Comparison of ENCODE assay signal across 27 cellular contexts in the genomic region with DNA sequence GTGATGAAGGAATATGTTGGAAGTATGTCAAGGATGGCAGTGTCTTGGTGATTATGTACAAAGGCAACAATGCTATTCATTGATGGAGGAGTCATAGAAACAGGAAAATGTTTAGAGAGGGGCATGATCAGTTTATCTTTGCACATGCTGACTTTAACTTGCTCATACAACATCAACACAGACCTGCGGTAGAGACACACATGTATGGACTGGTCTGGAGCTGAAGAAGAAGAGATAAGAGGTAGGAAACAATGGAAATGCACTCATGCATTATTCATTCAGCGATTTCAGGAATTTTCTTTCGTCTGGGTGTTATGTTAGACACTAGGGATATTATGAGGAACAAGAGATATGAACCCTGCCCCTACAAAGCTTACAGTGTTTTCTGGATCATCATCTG.
DNase-seq lines count a peak whose midpoint lies in the region; ATAC-seq, FAIRE-seq and TF ChIP-seq lines count a peak whose summit lies in the region.
"Had no signal": no experiment of that assay in that cellular context is flagged by ENCODE, and none has a peak within 500 bp of the region (broad histone marks: within the 10 kb centered on the region; RNA-seq: fewer than 3 reads in every experiment).

No MANE protein-coding gene starts in this region.

- H3K27ac ChIP-seq in epithelial cell of prostate = peak overlapping the region; percentile 1
- H3K27ac ChIP-seq in neural cell (ENCODE audit: low read length) = no peak overlapping the region
- H3K27ac ChIP-seq: BLaER1 had no signal

- no peaks in the 10 kb centered on the region for H4K20me1 ChIP-seq in neural cell (ENCODE audit: insufficient read depth)
- H4K20me1 ChIP-seq: BLaER1 had no signal

- no peak for ATAC-seq in mucosa of descending colon
- ATAC-seq: GM12878 had no signal

- peak; percentile 41 for TF ChIP-seq EP300 in neural cell (conservative IDR thresholded peaks at IDR 0.05; ENCODE audit: poor library complexity, severe bottlenecking)

- no peak for TF ChIP-seq RAD21 in neural cell (conservative IDR thresholded peaks at IDR 0.05)

- H3K79me2 ChIP-seq in neural cell (replicated peaks; ENCODE audit: insufficient read depth, low read length) = no peaks in the 10 kb centered on the region

- H3K4me1 ChIP-seq in mucosa of descending colon (ENCODE audit: low read depth) = no peaks in the 10 kb centered on the region
- H3K4me1 ChIP-seq: BE2C, BLaER1 had no signal

- no peaks in the 10 kb centered on the region for H3K9me2 ChIP-seq in neural cell (ENCODE audit: insufficient read depth, low read length)

- H3K36me3 ChIP-seq in bronchial epithelial cell (ENCODE audit: control insufficient read depth, insufficient read depth, low read length) = no peaks in the 10 kb centered on the region
- no peaks in the 10 kb centered on the region for H3K36me3 ChIP-seq in neural cell (ENCODE audit: insufficient read depth, low read length)
- no peaks in the 10 kb centered on the region for H3K36me3 ChIP-seq in mucosa of descending colon (ENCODE audit: low read depth)
- H3K36me3 ChIP-seq: BE2C, BLaER1 had no signal

- TF ChIP-seq CTCF in bronchial epithelial cell (IDR thresholded peaks at IDR 0.05; ENCODE audit: insufficient read depth, low read length, severe bottlenecking) (no peak), neural cell (IDR thresholded peaks at IDR 0.05; ENCODE audit: poor library complexity, severe bottlenecking) (no peak), mucosa of descending colon (IDR thresholded peaks at IDR 0.05) (no peak)

- no peak for FAIRE-seq in bronchial epithelial cell (lab: Jason Lieb, UNC)
- no peak for FAIRE-seq in HTR-8/SVneo (lab: Jason Lieb, UNC)
- FAIRE-seq: A204.1, GM12878, GM12892, GM18507 had no signal

- DNase-seq in HPDE6-E6E7 (ENCODE audit: extremely low spot score) = peak; percentile 29
- peak; percentile 75 for DNase-seq in bronchial epithelial cell (ENCODE audit: low read depth)
- peak; percentile 24 for DNase-seq in epithelial cell of prostate (ENCODE audit: low read depth, low spot score)
- no peak for DNase-seq in mucosa of descending colon
- no peak for DNase-seq in HTR-8/SVneo (ENCODE audit: insufficient read length, low spot score)
- DNase-seq in NCI-H2081 (lab: John Stamatoyannopoulos, UW) = no peak
- DNase-seq: 8988T; ACHN; BE2C; C1 segment of cervical spinal cord; CD4-positive, alpha-beta memory T cell; CD4-positive, CD25-positive, alpha-beta regulatory T cell; CD8-positive, alpha-beta memory T cell; COR-L47; DMS 273 treated with DMSO at 0.1 percent for 48 hours; DMS153; DMS53; DMS79; DND-41; EL; GDM1 had no signal

- no peak overlapping the region for H2AFZ ChIP-seq in neural cell (ENCODE audit: low read depth, low read length)

- no peaks in the 10 kb centered on the region for H3F3A ChIP-seq in neural cell (ENCODE audit: insufficient read depth, low read length, poor library complexity, severe bottlenecking)

- H3K4me3 ChIP-seq in bronchial epithelial cell (ENCODE audit: low read depth, low read length) = no peak overlapping the region
- no peak overlapping the region for H3K4me3 ChIP-seq in neural cell (ENCODE audit: low read length)
- H3K4me3 ChIP-seq in mucosa of descending colon = no peak overlapping the region
- H3K4me3 ChIP-seq: BLaER1, GM12878 had no signal

- intact Hi-C loops in mucosa of descending colon (cut with DNase I, micrococcal nuclease) = no loop called here

- no peak overlapping the region for H3K9ac ChIP-seq in neural cell (ENCODE audit: low read length)
- H3K9ac ChIP-seq: BLaER1 had no signal

- H3K27me3 ChIP-seq in bronchial epithelial cell (ENCODE audit: control insufficient read depth, insufficient read depth, low read length) = no peaks in the 10 kb centered on the region
- H3K27me3 ChIP-seq in neural cell (ENCODE audit: insufficient read depth, low read depth, low read length) = no peaks in the 10 kb centered on the region
- H3K27me3 ChIP-seq: BE2C, BLaER1 had no signal

- H3K4me2 ChIP-seq in neural cell (ENCODE audit: low read length) = no peak overlapping the region
- H3K4me2 ChIP-seq: BLaER1 had no signal

- H3K9me3 ChIP-seq in neural cell (ENCODE audit: low read length) (no peaks in the 10 kb centered on the region), mucosa of descending colon (no peaks in the 10 kb centered on the region)
- H3K9me3 ChIP-seq: BE2C, BLaER1 had no signal

TF ChIP-seq in neural cell, 6 proteins besides CTCF, POLR2A, EP300 and RAD21:
- TF ChIP-seq, protein P1, sequence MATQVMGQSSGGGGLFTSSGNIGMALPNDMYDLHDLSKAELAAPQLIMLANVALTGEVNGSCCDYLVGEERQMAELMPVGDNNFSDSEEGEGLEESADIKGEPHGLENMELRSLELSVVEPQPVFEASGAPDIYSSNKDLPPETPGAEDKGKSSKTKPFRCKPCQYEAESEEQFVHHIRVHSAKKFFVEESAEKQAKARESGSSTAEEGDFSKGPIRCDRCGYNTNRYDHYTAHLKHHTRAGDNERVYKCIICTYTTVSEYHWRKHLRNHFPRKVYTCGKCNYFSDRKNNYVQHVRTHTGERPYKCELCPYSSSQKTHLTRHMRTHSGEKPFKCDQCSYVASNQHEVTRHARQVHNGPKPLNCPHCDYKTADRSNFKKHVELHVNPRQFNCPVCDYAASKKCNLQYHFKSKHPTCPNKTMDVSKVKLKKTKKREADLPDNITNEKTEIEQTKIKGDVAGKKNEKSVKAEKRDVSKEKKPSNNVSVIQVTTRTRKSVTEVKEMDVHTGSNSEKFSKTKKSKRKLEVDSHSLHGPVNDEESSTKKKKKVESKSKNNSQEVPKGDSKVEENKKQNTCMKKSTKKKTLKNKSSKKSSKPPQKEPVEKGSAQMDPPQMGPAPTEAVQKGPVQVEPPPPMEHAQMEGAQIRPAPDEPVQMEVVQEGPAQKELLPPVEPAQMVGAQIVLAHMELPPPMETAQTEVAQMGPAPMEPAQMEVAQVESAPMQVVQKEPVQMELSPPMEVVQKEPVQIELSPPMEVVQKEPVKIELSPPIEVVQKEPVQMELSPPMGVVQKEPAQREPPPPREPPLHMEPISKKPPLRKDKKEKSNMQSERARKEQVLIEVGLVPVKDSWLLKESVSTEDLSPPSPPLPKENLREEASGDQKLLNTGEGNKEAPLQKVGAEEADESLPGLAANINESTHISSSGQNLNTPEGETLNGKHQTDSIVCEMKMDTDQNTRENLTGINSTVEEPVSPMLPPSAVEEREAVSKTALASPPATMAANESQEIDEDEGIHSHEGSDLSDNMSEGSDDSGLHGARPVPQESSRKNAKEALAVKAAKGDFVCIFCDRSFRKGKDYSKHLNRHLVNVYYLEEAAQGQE (IDR thresholded peaks at IDR 0.05; ENCODE audit: borderline replicate concordance) = no peak
- TF ChIP-seq EZH2 (IDR thresholded peaks at IDR 0.05; ENCODE audit: borderline replicate concordance, insufficient read depth, low read length, poor library complexity, severe bottlenecking) = no peak

Comparison
In these comparisons a context has a peak if more than half of its experiments do, and no peak if none do; other contexts are left out.
1. DNase-seq: peak in HPDE6-E6E7 (single experiment), bronchial epithelial cell (single experiment) and epithelial cell of prostate (single experiment); none in mucosa of descending colon (0 of 3), HTR-8/SVneo (single experiment) and NCI-H2081 (0 of 2).